2 cellular contexts compared by ENCODE assay signal in the genomic region with DNA sequence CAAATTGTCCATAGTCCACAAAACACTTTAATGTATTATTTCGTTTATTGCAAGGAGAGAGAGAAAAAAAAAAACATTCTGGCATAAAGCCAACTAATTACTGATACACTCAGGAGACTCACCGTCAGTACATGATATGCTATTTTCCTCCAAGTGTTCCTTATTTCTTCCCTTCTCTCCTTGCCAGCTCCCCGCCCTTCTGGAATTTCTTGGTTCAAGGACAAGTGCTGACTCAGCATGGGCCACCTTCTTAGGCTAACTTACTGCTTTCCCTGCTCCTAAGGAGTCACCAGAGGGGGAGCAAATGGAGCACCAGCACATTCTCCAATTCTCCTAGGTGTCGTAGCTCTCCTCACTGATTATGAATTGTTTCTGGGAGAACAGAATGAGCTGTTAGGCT.
A peak's percentile ranks its signal among the peaks of the same experiment; 100 is the strongest.
TF ChIP-seq lines count a peak whose summit lies in the region.

No MANE protein-coding gene starts in this region.

TF ChIP-seq in GM23338, 12 proteins besides CTCF, POLR2A, EP300 and RAD21:
- TF ChIP-seq, protein P1, sequence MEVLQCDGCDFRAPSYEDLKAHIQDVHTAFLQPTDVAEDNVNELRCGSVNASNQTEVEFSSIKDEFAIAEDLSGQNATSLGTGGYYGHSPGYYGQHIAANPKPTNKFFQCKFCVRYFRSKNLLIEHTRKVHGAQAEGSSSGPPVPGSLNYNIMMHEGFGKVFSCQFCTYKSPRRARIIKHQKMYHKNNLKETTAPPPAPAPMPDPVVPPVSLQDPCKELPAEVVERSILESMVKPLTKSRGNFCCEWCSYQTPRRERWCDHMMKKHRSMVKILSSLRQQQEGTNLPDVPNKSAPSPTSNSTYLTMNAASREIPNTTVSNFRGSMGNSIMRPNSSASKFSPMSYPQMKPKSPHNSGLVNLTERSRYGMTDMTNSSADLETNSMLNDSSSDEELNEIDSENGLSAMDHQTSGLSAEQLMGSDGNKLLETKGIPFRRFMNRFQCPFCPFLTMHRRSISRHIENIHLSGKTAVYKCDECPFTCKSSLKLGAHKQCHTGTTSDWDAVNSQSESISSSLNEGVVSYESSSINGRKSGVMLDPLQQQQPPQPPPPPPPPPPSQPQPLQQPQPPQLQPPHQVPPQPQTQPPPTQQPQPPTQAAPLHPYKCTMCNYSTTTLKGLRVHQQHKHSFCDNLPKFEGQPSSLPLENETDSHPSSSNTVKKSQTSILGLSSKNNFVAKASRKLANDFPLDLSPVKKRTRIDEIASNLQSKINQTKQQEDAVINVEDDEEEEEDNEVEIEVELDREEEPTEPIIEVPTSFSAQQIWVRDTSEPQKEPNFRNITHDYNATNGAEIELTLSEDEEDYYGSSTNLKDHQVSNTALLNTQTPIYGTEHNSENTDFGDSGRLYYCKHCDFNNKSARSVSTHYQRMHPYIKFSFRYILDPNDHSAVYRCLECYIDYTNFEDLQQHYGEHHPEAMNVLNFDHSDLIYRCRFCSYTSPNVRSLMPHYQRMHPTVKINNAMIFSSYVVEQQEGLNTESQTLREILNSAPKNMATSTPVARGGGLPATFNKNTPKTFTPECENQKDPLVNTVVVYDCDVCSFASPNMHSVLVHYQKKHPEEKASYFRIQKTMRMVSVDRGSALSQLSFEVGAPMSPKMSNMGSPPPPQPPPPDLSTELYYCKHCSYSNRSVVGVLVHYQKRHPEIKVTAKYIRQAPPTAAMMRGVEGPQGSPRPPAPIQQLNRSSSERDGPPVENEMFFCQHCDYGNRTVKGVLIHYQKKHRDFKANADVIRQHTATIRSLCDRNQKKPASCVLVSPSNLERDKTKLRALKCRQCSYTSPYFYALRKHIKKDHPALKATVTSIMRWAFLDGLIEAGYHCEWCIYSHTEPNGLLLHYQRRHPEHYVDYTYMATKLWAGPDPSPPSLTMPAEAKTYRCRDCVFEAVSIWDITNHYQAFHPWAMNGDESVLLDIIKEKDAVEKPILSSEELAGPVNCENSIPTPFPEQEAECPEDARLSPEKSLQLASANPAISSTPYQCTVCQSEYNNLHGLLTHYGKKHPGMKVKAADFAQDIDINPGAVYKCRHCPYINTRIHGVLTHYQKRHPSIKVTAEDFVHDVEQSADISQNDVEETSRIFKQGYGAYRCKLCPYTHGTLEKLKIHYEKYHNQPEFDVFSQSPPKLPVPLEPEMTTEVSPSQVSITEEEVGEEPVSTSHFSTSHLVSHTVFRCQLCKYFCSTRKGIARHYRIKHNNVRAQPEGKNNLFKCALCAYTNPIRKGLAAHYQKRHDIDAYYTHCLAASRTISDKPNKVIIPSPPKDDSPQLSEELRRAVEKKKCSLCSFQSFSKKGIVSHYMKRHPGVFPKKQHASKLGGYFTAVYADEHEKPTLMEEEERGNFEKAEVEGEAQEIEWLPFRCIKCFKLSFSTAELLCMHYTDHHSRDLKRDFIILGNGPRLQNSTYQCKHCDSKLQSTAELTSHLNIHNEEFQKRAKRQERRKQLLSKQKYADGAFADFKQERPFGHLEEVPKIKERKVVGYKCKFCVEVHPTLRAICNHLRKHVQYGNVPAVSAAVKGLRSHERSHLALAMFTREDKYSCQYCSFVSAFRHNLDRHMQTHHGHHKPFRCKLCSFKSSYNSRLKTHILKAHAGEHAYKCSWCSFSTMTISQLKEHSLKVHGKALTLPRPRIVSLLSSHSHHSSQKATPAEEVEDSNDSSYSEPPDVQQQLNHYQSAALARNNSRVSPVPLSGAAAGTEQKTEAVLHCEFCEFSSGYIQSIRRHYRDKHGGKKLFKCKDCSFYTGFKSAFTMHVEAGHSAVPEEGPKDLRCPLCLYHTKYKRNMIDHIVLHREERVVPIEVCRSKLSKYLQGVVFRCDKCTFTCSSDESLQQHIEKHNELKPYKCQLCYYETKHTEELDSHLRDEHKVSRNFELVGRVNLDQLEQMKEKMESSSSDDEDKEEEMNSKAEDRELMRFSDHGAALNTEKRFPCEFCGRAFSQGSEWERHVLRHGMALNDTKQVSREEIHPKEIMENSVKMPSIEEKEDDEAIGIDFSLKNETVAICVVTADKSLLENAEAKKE (CRISPR knock-in tag; IDR thresholded peaks at IDR 0.05), result peak; percentile 88; the same call in 1 of the 2 replicates
- TF ChIP-seq STAT1 (IDR thresholded peaks at IDR 0.05; ENCODE audit: unreplicated experiment), result no peak

TF ChIP-seq in H1, 55 proteins besides CTCF, POLR2A, EP300 and RAD21 (continued from another document):
- TF ChIP-seq JUND (IDR thresholded peaks at IDR 0.05; ENCODE audit: low read length) (peak; percentile 42; the same call in 1 of the 2 replicates), BACH1 (IDR thresholded peaks at IDR 0.05; ENCODE audit: low read length) (peak; percentile 98), NANOG (IDR thresholded peaks at IDR 0.05; ENCODE audit: insufficient read depth, low read depth, low read length, poor library complexity, severe bottlenecking) (no peak), RBBP5 (IDR thresholded peaks at IDR 0.05; ENCODE audit: borderline replicate concordance, low read depth, low read length) (no peak)
